In the genomic region with DNA sequence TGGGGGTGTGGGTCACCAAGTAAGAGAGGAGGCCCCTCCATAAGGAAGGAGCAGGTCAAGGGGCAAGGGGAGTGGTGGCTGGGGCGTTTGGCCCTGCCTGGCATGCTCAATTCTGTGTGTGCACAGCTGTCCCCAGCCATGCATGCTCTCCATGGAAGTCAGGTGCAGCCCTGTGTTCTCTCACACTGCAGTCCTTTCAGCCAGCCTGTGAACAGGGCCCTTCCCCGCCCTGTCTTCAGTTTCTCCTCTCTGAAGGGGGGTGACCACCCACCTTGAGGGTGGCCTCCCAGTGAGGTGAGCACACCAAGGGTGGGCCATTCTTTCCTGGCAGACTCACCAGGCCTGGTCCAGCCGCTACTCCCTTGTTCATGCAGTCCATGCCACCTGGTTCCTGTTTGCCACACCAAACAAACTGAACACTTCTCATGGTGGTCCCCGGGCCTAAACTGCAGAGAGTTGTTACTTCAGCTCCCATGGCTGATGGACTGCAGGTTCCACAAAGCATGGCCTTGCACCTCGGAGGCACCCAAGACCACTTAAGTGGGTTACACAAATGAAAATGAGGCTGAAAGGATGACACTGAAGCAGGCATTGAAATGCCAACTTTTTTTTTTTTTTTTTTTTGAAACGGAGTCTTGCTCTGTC, we compare ENCODE assay signal across 16 cellular contexts. TPM values are rescaled to one million over a fixed set of nuclear protein-coding genes. Genes with fewer than 3 reads are reported as not detected.
A peak's percentile ranks its signal among the peaks of the same experiment; 100 is the strongest.
DNase-seq lines count a peak whose midpoint lies in the region; ATAC-seq and TF ChIP-seq lines count a peak whose summit lies in the region.
"Had no signal": no experiment of that assay in that cellular context is flagged by ENCODE, and none has a peak within 500 bp of the region (broad histone marks: within the 10 kb centered on the region; RNA-seq: fewer than 3 reads in every experiment).

No MANE protein-coding gene starts in this region.

- peak overlapping the region; percentile 30 for H3K23ac ChIP-seq in neuronal stem cell (ENCODE audit: low read depth, low read length, poor library complexity)

- H2AK5ac ChIP-seq in neuronal stem cell (ENCODE audit: low read depth, low read length): peak overlapping the region; percentile 91

- no peak overlapping the region for H3K27ac Mint-ChIP-seq in activated CD4-positive, alpha-beta memory T cell treated with anti-CD3 and anti-CD28 coated beads, Interleukin-2, amount 10 ng/mL, durations not matched to agents 7 days and 5 days
- no peak overlapping the region for H3K27ac Mint-ChIP-seq in activated CD4-positive, alpha-beta memory T cell treated with anti-CD3 and anti-CD28 coated beads for 36 hours
- peak overlapping the region in 2 of 3 donors; percentile 53 to 77 for H3K27ac Mint-ChIP-seq in IgD-negative memory B cell
- H3K27ac Mint-ChIP-seq in activated naive CD8-positive, alpha-beta T cell treated with anti-CD3 and anti-CD28 coated beads, Interleukin-2, amount 50 U/mL, for 24 hours: no peak overlapping the region
- H3K27ac Mint-ChIP-seq: activated T-cell treated with anti-CD3 and anti-CD28 coated beads, Interleukin-2, amount 50 U/mL, for 72 hours had no signal

- peaks cover 14% of the 10 kb centered on the region for H3K27me3 Mint-ChIP-seq in activated CD4-positive, alpha-beta memory T cell treated with anti-CD3 and anti-CD28 coated beads, Interleukin-2, amount 10 ng/mL, durations not matched to agents 7 days and 5 days
- no peaks in the 10 kb centered on the region for H3K27me3 Mint-ChIP-seq in activated CD4-positive, alpha-beta memory T cell treated with anti-CD3 and anti-CD28 coated beads for 36 hours
- no peaks in the 10 kb centered on the region for H3K27me3 Mint-ChIP-seq in IgD-negative memory B cell
- H3K27me3 Mint-ChIP-seq in activated naive CD8-positive, alpha-beta T cell treated with anti-CD3 and anti-CD28 coated beads, Interleukin-2, amount 50 U/mL, for 24 hours: no peaks in the 10 kb centered on the region

- H3K27ac ChIP-seq in neuronal stem cell (replicated peaks; ENCODE audit: low read length) (no peak overlapping the region), foreskin keratinocyte (no peak overlapping the region)

- ATAC-seq in activated naive CD8-positive, alpha-beta T cell treated with anti-CD3 and anti-CD28 coated beads, Interleukin-2, amount 50 U/mL, for 24 hours: no peak
- ATAC-seq in foreskin keratinocyte (no peak), GM21390 (IDR thresholded peaks at IDR 0.05; ENCODE audit: unreplicated experiment) (no peak)
- ATAC-seq: activated T-cell treated with anti-CD3 and anti-CD28 coated beads, Interleukin-2, amount 50 U/mL, for 72 hours had no signal

- peak overlapping the region; percentile 22 for H4K91ac ChIP-seq in neuronal stem cell (ENCODE audit: low read depth, low read length, poor library complexity)

- H3K18ac ChIP-seq in neuronal stem cell (ENCODE audit: low read length): peak overlapping the region; percentile 87

- peak overlapping the region; percentile 24 for H3K4me3 Mint-ChIP-seq in activated CD4-positive, alpha-beta memory T cell treated with anti-CD3 and anti-CD28 coated beads, Interleukin-2, amount 10 ng/mL, durations not matched to agents 7 days and 5 days
- H3K4me3 Mint-ChIP-seq in activated CD4-positive, alpha-beta memory T cell treated with anti-CD3 and anti-CD28 coated beads for 36 hours: no peak overlapping the region
- H3K4me3 Mint-ChIP-seq in IgD-negative memory B cell: peak overlapping the region; percentile 23 to 85 (median 62)
- H3K4me3 Mint-ChIP-seq in activated naive CD8-positive, alpha-beta T cell treated with anti-CD3 and anti-CD28 coated beads, Interleukin-2, amount 50 U/mL, for 24 hours: peak overlapping the region; percentile 36

- H3K79me1 ChIP-seq in neuronal stem cell (ENCODE audit: low read depth, low read length): peaks cover 2% of the 10 kb centered on the region

- H3K4me3 ChIP-seq in neuronal stem cell (ENCODE audit: low read length in 2 of 2): no peak overlapping the region
- H3K4me3 ChIP-seq in BE2C (ENCODE audit: low read depth, low read length): no peak overlapping the region

- no peak for TF ChIP-seq CTCF in foreskin keratinocyte (conservative IDR thresholded peaks at IDR 0.05)
- TF ChIP-seq CTCF in BE2C (IDR thresholded peaks at IDR 0.05; ENCODE audit: low read depth, low read length): no peak

- peaks cover 4% of the 10 kb centered on the region for H3K36me3 Mint-ChIP-seq in activated CD4-positive, alpha-beta memory T cell treated with anti-CD3 and anti-CD28 coated beads, Interleukin-2, amount 10 ng/mL, durations not matched to agents 7 days and 5 days (ENCODE audit: low read depth)
- peaks cover 5% of the 10 kb centered on the region for H3K36me3 Mint-ChIP-seq in activated CD4-positive, alpha-beta memory T cell treated with anti-CD3 and anti-CD28 coated beads for 36 hours
- peaks cover 2% of the 10 kb centered on the region for H3K36me3 Mint-ChIP-seq in IgD-negative memory B cell
- peaks cover 7% of the 10 kb centered on the region for H3K36me3 Mint-ChIP-seq in activated naive CD8-positive, alpha-beta T cell treated with anti-CD3 and anti-CD28 coated beads, Interleukin-2, amount 50 U/mL, for 24 hours (ENCODE audit: low read depth)

- peak overlapping the region; percentile 43 for H4K8ac ChIP-seq in neuronal stem cell (ENCODE audit: low read depth, low read length)

- H3K4me2 ChIP-seq in neuronal stem cell (ENCODE audit: insufficient read depth, low read length, poor library complexity, severe bottlenecking): no peak overlapping the region

- H3K9me3 ChIP-seq in neuronal stem cell (replicated peaks in 1 of 2; ENCODE audit: control insufficient read depth in 2 of 2, insufficient read depth in 1 of 2, low read depth in 1 of 2, low read length in 2 of 2): no peaks in the 10 kb centered on the region
- no peaks in the 10 kb centered on the region for H3K9me3 ChIP-seq in BE2C

- no CpG with 5 or more reads among the region's 6 CpGs for WGBS in neuronal stem cell (ENCODE audit: extremely low coverage in 2 of 2, insufficient read length in 2 of 2, insufficient replicate concordance in 1 of 2), 2 donors

- H2BK120ac ChIP-seq in neuronal stem cell (ENCODE audit: low read depth, low read length): no peak overlapping the region

- peak overlapping the region; percentile 40 for H2BK15ac ChIP-seq in neuronal stem cell (ENCODE audit: low read length)

- H2AFZ ChIP-seq in neuronal stem cell (ENCODE audit: low read length): no peak overlapping the region

- peak overlapping the region; percentile 4 for H3K14ac ChIP-seq in neuronal stem cell (ENCODE audit: low read length)

- POLR2A ChIA-PET in activated CD4-positive, alpha-beta memory T cell treated with anti-CD3 and anti-CD28 coated beads, Interleukin-2, amount 10 ng/mL, durations not matched to agents 7 days and 5 days (lab: Charles Lee): interaction anchor here (1.1 to 1.5 kb wide), 2 partner anchors 17 to 88 kb away, joined by 3 to 5 read pairs; a partner anchor contains a TSS
- POLR2A ChIA-PET in activated CD4-positive, alpha-beta memory T cell treated with anti-CD3 and anti-CD28 coated beads for 36 hours (lab: Charles Lee): no interaction called here

- H2BK5ac ChIP-seq in neuronal stem cell (ENCODE audit: low read length): no peak overlapping the region

- CTCF ChIA-PET in activated CD4-positive, alpha-beta memory T cell treated with anti-CD3 and anti-CD28 coated beads, Interleukin-2, amount 10 ng/mL, durations not matched to agents 7 days and 5 days (lab: Charles Lee): interaction anchor here (0.9 to 3.3 kb wide), 3 partner anchors 20 to 80 kb away, joined by 3 to 13 read pairs (median 4); no protein-coding TSS in a partner anchor
- CTCF ChIA-PET in activated CD4-positive, alpha-beta memory T cell treated with anti-CD3 and anti-CD28 coated beads for 36 hours (lab: Charles Lee): interaction anchor here (0.7 to 2.9 kb wide), 5 partner anchors 16 to 179 kb away, joined by 3 to 12 read pairs (median 4); a partner anchor contains a TSS

- no peak overlapping the region for H3K9ac ChIP-seq in neuronal stem cell (ENCODE audit: low read depth, low read length, poor library complexity)

- no peak for DNase-seq in activated CD4-positive, alpha-beta memory T cell treated with anti-CD3 and anti-CD28 coated beads, Interleukin-2, amount 10 ng/mL, durations not matched to agents 7 days and 5 days
- no peak for DNase-seq in activated CD4-positive, alpha-beta memory T cell treated with anti-CD3 and anti-CD28 coated beads for 36 hours
- no peak for DNase-seq in activated naive CD8-positive, alpha-beta T cell treated with anti-CD3 and anti-CD28 coated beads, Interleukin-2, amount 50 U/mL, for 24 hours
- no peak for DNase-seq in neuronal stem cell (ENCODE audit: low spot score)
- no peak for DNase-seq in foreskin keratinocyte
- no peak for DNase-seq in BE2C
- DNase-seq: activated T-cell treated with anti-CD3 and anti-CD28 coated beads, Interleukin-2, amount 50 U/mL, for 72 hours; KBM-7; midbrain; NCI-H187; Right ventricle myocardium superior; stimulated activated CD4-positive, alpha-beta T cell treated with anti-CD3 and anti-CD28 coated beads, Interleukin-2, amount 100 ng/mL, for 24 hours had no signal

- H3K9me3 Mint-ChIP-seq in activated CD4-positive, alpha-beta memory T cell treated with anti-CD3 and anti-CD28 coated beads, Interleukin-2, amount 10 ng/mL, durations not matched to agents 7 days and 5 days: no peaks in the 10 kb centered on the region
- no peaks in the 10 kb centered on the region for H3K9me3 Mint-ChIP-seq in activated CD4-positive, alpha-beta memory T cell treated with anti-CD3 and anti-CD28 coated beads for 36 hours
- no peaks in the 10 kb centered on the region for H3K9me3 Mint-ChIP-seq in IgD-negative memory B cell
- no peaks in the 10 kb centered on the region for H3K9me3 Mint-ChIP-seq in activated naive CD8-positive, alpha-beta T cell treated with anti-CD3 and anti-CD28 coated beads, Interleukin-2, amount 50 U/mL, for 24 hours
- H3K9me3 Mint-ChIP-seq: activated T-cell treated with anti-CD3 and anti-CD28 coated beads, Interleukin-2, amount 50 U/mL, for 72 hours had no signal

- H3K36me3 ChIP-seq in neuronal stem cell (replicated peaks in 1 of 2; ENCODE audit: control insufficient read depth in 2 of 2, insufficient read depth in 2 of 2, low read length in 2 of 2) (peaks cover 0 to 13% of the 10 kb centered on the region in 2 donors), BE2C (peaks cover 20% of the 10 kb centered on the region)

- intact Hi-C loops in activated CD4-positive, alpha-beta memory T cell treated with anti-CD3 and anti-CD28 coated beads for 36 hours (cut with micrococcal nuclease): loop anchor here (10.0 kb wide), 1 partner anchor 65 kb away; no protein-coding TSS in a partner anchor

- H3K4ac ChIP-seq in neuronal stem cell (ENCODE audit: low read length): peak overlapping the region; percentile 2

- H3K4me1 ChIP-seq in neuronal stem cell (ENCODE audit: control insufficient read depth in 2 of 2, insufficient read depth in 1 of 2, low read depth in 1 of 2, low read length in 2 of 2) (peaks cover 19 to 25% of the 10 kb centered on the region in 2 donors), foreskin keratinocyte (no peaks in the 10 kb centered on the region), BE2C (peaks cover 7% of the 10 kb centered on the region)

- H3K4me1 Mint-ChIP-seq in activated CD4-positive, alpha-beta memory T cell treated with anti-CD3 and anti-CD28 coated beads, Interleukin-2, amount 10 ng/mL, durations not matched to agents 7 days and 5 days: peaks cover 43% of the 10 kb centered on the region
- peaks cover 32% of the 10 kb centered on the region for H3K4me1 Mint-ChIP-seq in activated CD4-positive, alpha-beta memory T cell treated with anti-CD3 and anti-CD28 coated beads for 36 hours (ENCODE audit: low read depth)
- H3K4me1 Mint-ChIP-seq in IgD-negative memory B cell: peaks cover 24 to 33% (median 25%) of the 10 kb centered on the region in 3 donors
- peaks cover 43% of the 10 kb centered on the region for H3K4me1 Mint-ChIP-seq in activated naive CD8-positive, alpha-beta T cell treated with anti-CD3 and anti-CD28 coated beads, Interleukin-2, amount 50 U/mL, for 24 hours

- H3K27me3 ChIP-seq in neuronal stem cell (ENCODE audit: control insufficient read depth in 3 of 3, insufficient read depth in 3 of 3, low read depth in 1 of 3, low read length in 3 of 3) (peaks cover 0 to 18% (median 14%) of the 10 kb centered on the region in 3 experiments), foreskin keratinocyte (peaks cover 14% of the 10 kb centered on the region), BE2C (no peaks in the 10 kb centered on the region)

- peak overlapping the region; percentile 33 for H2BK12ac ChIP-seq in neuronal stem cell (ENCODE audit: low read length)

RNA-seq across cellular contexts. Expression of a gene that starts 1.7 kb away (rescaled TPM):
- 10 to 100 TPM; 62.4 to 63.2 TPM for total RNA-seq in activated CD4-positive, alpha-beta memory T cell treated with anti-CD3 and anti-CD28 coated beads, Interleukin-2, amount 10 ng/mL, durations not matched to agents 7 days and 5 days
- total RNA-seq in activated CD4-positive, alpha-beta memory T cell treated with anti-CD3 and anti-CD28 coated beads for 36 hours: 100 to 1,000 TPM; 144 to 157 TPM
- polyA plus RNA-seq in IgD-negative memory B cell (70.6 TPM), foreskin keratinocyte (75.0 and 101 TPM in 2 replicates)
- 84.6 TPM for polyA plus RNA-seq in neuronal stem cell (2013, experiment 1 of 2)
- polyA plus RNA-seq in neuronal stem cell (2013, experiment 2 of 2): 88.1 TPM
- 29.9 and 71.2 TPM in 2 replicates for total RNA-seq in foreskin keratinocyte
- polyA plus RNA-seq in BE2C (2012; ENCODE audit: insufficient read depth, insufficient read length, low read depth): 349 TPM

RNA-seq across cellular contexts. Expression of a gene that starts 3.2 kb away (rescaled TPM):
- total RNA-seq in activated CD4-positive, alpha-beta memory T cell treated with anti-CD3 and anti-CD28 coated beads, Interleukin-2, amount 10 ng/mL, durations not matched to agents 7 days and 5 days: under 1 TPM; 0.20 to 0.28 TPM
- 1 to 10 TPM in 1 of 2 experiments, under 1 TPM in 1; 0.70 to 1.0 TPM for total RNA-seq in activated CD4-positive, alpha-beta memory T cell treated with anti-CD3 and anti-CD28 coated beads for 36 hours
- 6.6 TPM for polyA plus RNA-seq in IgD-negative memory B cell
- polyA plus RNA-seq in neuronal stem cell (2013, experiment 1 of 2): 6.5 TPM
- 6.1 TPM for polyA plus RNA-seq in neuronal stem cell (2013, experiment 2 of 2)
- 0.25 and 0.58 TPM in 2 replicates for total RNA-seq in foreskin keratinocyte
- 0.21 and 0.31 TPM in 2 replicates for polyA plus RNA-seq in foreskin keratinocyte
- polyA plus RNA-seq in BE2C (2012; ENCODE audit: insufficient read depth, insufficient read length, low read depth): 9.5 TPM

RNA-seq across cellular contexts. Expression of a gene that starts 6.7 kb away (rescaled TPM):
- 1 to 10 TPM in 1 of 2 experiments, under 1 TPM in 1; 0.60 to 1.1 TPM for total RNA-seq in activated CD4-positive, alpha-beta memory T cell treated with anti-CD3 and anti-CD28 coated beads, Interleukin-2, amount 10 ng/mL, durations not matched to agents 7 days and 5 days
- under 1 TPM; 0.31 to 0.90 TPM for total RNA-seq in activated CD4-positive, alpha-beta memory T cell treated with anti-CD3 and anti-CD28 coated beads for 36 hours
- polyA plus RNA-seq in IgD-negative memory B cell (not detected), foreskin keratinocyte (0.51 and 0.92 TPM in 2 replicates)
- polyA plus RNA-seq in neuronal stem cell (2013, experiment 1 of 2): 3.0 TPM
- 2.8 TPM for polyA plus RNA-seq in neuronal stem cell (2013, experiment 2 of 2)
- 0.35 and 0.92 TPM in 2 replicates for total RNA-seq in foreskin keratinocyte
- 1.1 TPM for polyA plus RNA-seq in BE2C (2012; ENCODE audit: insufficient read depth, insufficient read length, low read depth)
- total RNA-seq: Daoy, Right ventricle myocardium superior had no signal

RNA-seq across cellular contexts. Expression of a gene that starts 15.2 kb away (rescaled TPM):
- total RNA-seq in activated CD4-positive, alpha-beta memory T cell treated with anti-CD3 and anti-CD28 coated beads, Interleukin-2, amount 10 ng/mL, durations not matched to agents 7 days and 5 days: not detected
- not detected for total RNA-seq in activated CD4-positive, alpha-beta memory T cell treated with anti-CD3 and anti-CD28 coated beads for 36 hours
- 1,081 TPM for polyA plus RNA-seq in IgD-negative memory B cell
- polyA plus RNA-seq in neuronal stem cell (2013, experiment 1 of 2): 0.35 TPM
- 0.42 TPM for polyA plus RNA-seq in neuronal stem cell (2013, experiment 2 of 2)
- total RNA-seq in foreskin keratinocyte: not detected in 2 replicates
- not detected in 2 replicates for polyA plus RNA-seq in foreskin keratinocyte
- 1.8 TPM for polyA plus RNA-seq in BE2C (2012; ENCODE audit: insufficient read depth, insufficient read length, low read depth)
- total RNA-seq: Daoy, urinary bladder had no signal
- polyA plus RNA-seq: urinary bladder had no signal

RNA-seq across cellular contexts. Expression of a gene that starts 17.3 kb away (rescaled TPM):
- 10 to 100 TPM; 65.6 to 66.9 TPM for total RNA-seq in activated CD4-positive, alpha-beta memory T cell treated with anti-CD3 and anti-CD28 coated beads, Interleukin-2, amount 10 ng/mL, durations not matched to agents 7 days and 5 days
- 10 to 100 TPM; 71.3 to 72.5 TPM for total RNA-seq in activated CD4-positive, alpha-beta memory T cell treated with anti-CD3 and anti-CD28 coated beads for 36 hours
- 117 TPM for polyA plus RNA-seq in IgD-negative memory B cell
- 118 TPM for polyA plus RNA-seq in neuronal stem cell (2013, experiment 1 of 2)
- polyA plus RNA-seq in neuronal stem cell (2013, experiment 2 of 2): 112 TPM
- 96.9 and 99.4 TPM in 2 replicates for total RNA-seq in foreskin keratinocyte
- polyA plus RNA-seq in foreskin keratinocyte: 113 and 121 TPM in 2 replicates
- polyA plus RNA-seq in BE2C (2012; ENCODE audit: insufficient read depth, insufficient read length, low read depth): 526 TPM

Comparison
In these comparisons a context has a peak if more than half of its experiments do, and no peak if none do; other contexts are left out.
1. H3K27ac Mint-ChIP-seq: peak in IgD-negative memory B cell (2 of 3); none in activated CD4-positive, alpha-beta memory T cell treated with anti-CD3 and anti-CD28 coated beads, Interleukin-2, amount 10 ng/mL, durations not matched to agents 7 days and 5 days (single experiment), activated CD4-positive, alpha-beta memory T cell treated with anti-CD3 and anti-CD28 coated beads for 36 hours (single experiment) and activated naive CD8-positive, alpha-beta T cell treated with anti-CD3 and anti-CD28 coated beads, Interleukin-2, amount 50 U/mL, for 24 hours (single experiment).